10 cellular contexts compared by ENCODE assay signal in the genomic region with DNA sequence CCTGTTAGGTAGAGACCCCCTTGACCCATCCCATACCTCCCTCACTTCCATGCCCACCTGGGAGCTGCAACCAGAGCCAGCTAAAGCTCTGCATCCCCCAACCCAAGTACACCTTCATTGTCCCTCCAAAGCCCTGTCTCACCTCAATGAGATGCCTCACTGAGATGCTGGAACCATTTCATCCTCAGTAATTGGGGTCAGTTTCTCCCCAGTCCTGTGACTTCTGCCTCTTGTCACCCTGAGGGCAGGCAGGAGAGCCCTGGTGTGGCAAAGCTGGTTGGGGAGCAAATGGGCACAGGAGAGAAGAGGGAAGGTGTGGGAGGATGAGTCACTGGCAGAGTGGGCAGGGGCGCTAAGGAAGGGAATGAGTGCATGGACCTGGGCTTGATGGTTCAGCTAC. TPM values are rescaled to one million over a fixed set of nuclear protein-coding genes. Genes with fewer than 3 reads are reported as not detected.
DNase-seq lines count a peak whose midpoint lies in the region; ATAC-seq and TF ChIP-seq lines count a peak whose summit lies in the region.
"Had no signal": no experiment of that assay in that cellular context is flagged by ENCODE, and none has a peak within 500 bp of the region (broad histone marks: within the 10 kb centered on the region; RNA-seq: fewer than 3 reads in every experiment).

No MANE protein-coding gene starts in this region.

- no peak for DNase-seq in IMR-90
- DNase-seq in adipocyte (ENCODE audit: low read depth) = peak; percentile 17
- no peak for DNase-seq in osteoblast (ENCODE audit: insufficient read length, low spot score, missing footprints)
- no peak for DNase-seq in NCI-H1048 (lab: John Stamatoyannopoulos, UW)
- no peak for DNase-seq in GM10248 (ENCODE audit: extremely low spot score)
- DNase-seq in NCI-H2227 (lab: John Stamatoyannopoulos, UW; ENCODE audit: unreplicated experiment) = no peak
- DNase-seq: ovary had no signal

- dilution Hi-C loops in IMR-90 (cut with HindIII; ENCODE audit: low sequenced_read_pairs, unreplicated experiment) = no loop called here

- POLR2A ChIA-PET in IMR-90 (lab: Charles Lee; ENCODE audit: unreplicated experiment) = no interaction called here
- POLR2A ChIA-PET in GM10248 (lab: Yijun Ruan, JAX) = interaction anchor here (1.1 to 1.3 kb wide), 3 partner anchors 15 to 48 kb away, joined by 6 to 7 read pairs (median 6); partner anchors contain the start of gene SLC20A1

- H3K36me3 ChIP-seq in BLaER1 treated with 17β-estradiol and CSF1 and Interleukin-3, amounts not matched to agents 10 nM and 100 nM = no peaks in the 10 kb centered on the region
- H3K36me3 ChIP-seq in IMR-90 (ENCODE audit: control insufficient read depth, insufficient read depth, low read length) (no peaks in the 10 kb centered on the region), adipocyte (ENCODE audit: control insufficient read depth, insufficient read depth, low read length, severe bottlenecking) (no peaks in the 10 kb centered on the region), osteoblast (ENCODE audit: insufficient read depth, low read length) (no peaks in the 10 kb centered on the region)
- H3K36me3 ChIP-seq: ovary had no signal

- peak overlapping the region; percentile 85 for H4K91ac ChIP-seq in IMR-90 (ENCODE audit: insufficient read depth, low read depth, low read length)

- TF ChIP-seq POLR2A in IMR-90 (IDR thresholded peaks at IDR 0.05; ENCODE audit: low read depth, low read length) = no peak

- H3K27ac ChIP-seq in BLaER1 treated with 17β-estradiol and CSF1 and Interleukin-3, amounts not matched to agents 10 nM and 100 nM = peak overlapping the region; percentile 37 to 91 (median 71); a peak in 21 of 22 replicates
- H3K27ac ChIP-seq in IMR-90 (ENCODE audit: insufficient read depth, low read length) (peak overlapping the region; percentile 73), osteoblast (ENCODE audit: low read depth, low read length) (peak overlapping the region; percentile 95)
- H3K27ac ChIP-seq: ovary had no signal

- H2BK5ac ChIP-seq in IMR-90 (ENCODE audit: low read depth, low read length, poor library complexity, severe bottlenecking) = peak overlapping the region; percentile 85

- H3K18ac ChIP-seq in IMR-90 (ENCODE audit: low read depth, low read length) = peak overlapping the region; percentile 84

- peak overlapping the region in 1 of 10 experiments; percentile 26; a peak in 1 of 20 replicates for H3K4me3 ChIP-seq in BLaER1 treated with 17β-estradiol and CSF1 and Interleukin-3, amounts not matched to agents 10 nM and 100 nM
- H3K4me3 ChIP-seq in IMR-90 (ENCODE audit: insufficient read depth, low read depth, low read length) (no peak overlapping the region), adipocyte (ENCODE audit: low read length) (no peak overlapping the region), osteoblast (ENCODE audit: insufficient read depth, low read length) (no peak overlapping the region)
- H3K4me3 ChIP-seq: ovary had no signal

- no peak overlapping the region for H3K56ac ChIP-seq in IMR-90 (ENCODE audit: extremely low read depth, insufficient read depth, low read length)

- H3K79me2 ChIP-seq in osteoblast (ENCODE audit: insufficient read depth, low read length) = no peaks in the 10 kb centered on the region

- ATAC-seq in IMR-90 (ENCODE audit: low read depth) = no peak
- ATAC-seq in GM19328 (IDR thresholded peaks at IDR 0.05; ENCODE audit: unreplicated experiment) = no peak

- peak overlapping the region; percentile 87 for H3K14ac ChIP-seq in IMR-90 (replicated peaks; ENCODE audit: low read depth, low read length)

- WGBS in IMR-90 (ENCODE audit: extremely low coverage in 2 of 2, insufficient read length in 1 of 2), 2 experiments = no CpG with 5 or more reads among the region's 1 CpG

- H3K79me1 ChIP-seq in IMR-90 (ENCODE audit: low read depth in 1 of 2, low read length in 2 of 2) = 0 out of 4 replicates have a peak, but pooled peaks cover 0 to 5% of the 10 kb centered on the region in 2 experiments

- peak overlapping the region; percentile 19 to 92 (median 80); a peak in 21 of 22 replicates for H3K4me2 ChIP-seq in BLaER1 treated with 17β-estradiol and CSF1 and Interleukin-3, amounts not matched to agents 10 nM and 100 nM
- H3K4me2 ChIP-seq in IMR-90 (ENCODE audit: low read depth, low read length) = peak overlapping the region; percentile 15; the same call in 1 of the 2 replicates
- H3K4me2 ChIP-seq in osteoblast (ENCODE audit: insufficient read depth, low read length) = peak overlapping the region; percentile 55

- H2BK15ac ChIP-seq in IMR-90 (ENCODE audit: low read depth, low read length) = peak overlapping the region; percentile 82; the same call in 2 of the 3 replicates

- in situ Hi-C loops in IMR-90 (cut with MboI; ENCODE audit: low sequenced_read_pairs) = no loop called here

- BruUV-seq in IMR-90 (replicated peaks; lab: Mats Ljungman, UMichigan) = no TSS peak

- TF ChIP-seq CTCF in IMR-90 (conservative IDR thresholded peaks at IDR 0.05; ENCODE audit: low read depth, low read length) (no peak), osteoblast (IDR thresholded peaks at IDR 0.05; ENCODE audit: extremely low read depth, low read depth, low read length) (no peak), GM10248 (IDR thresholded peaks at IDR 0.05; ENCODE audit: control extremely low read depth, extremely low read depth, low read depth, missing control alignments) (no peak)

- peak overlapping the region; percentile 23 to 85; a peak in 3 of 4 replicates for H4K8ac ChIP-seq in IMR-90 (ENCODE audit: low read depth in 2 of 2, low read length in 2 of 2)

- H2AFZ ChIP-seq in IMR-90 (replicated peaks; ENCODE audit: low read length, poor library complexity) (peak overlapping the region; percentile 87), osteoblast (ENCODE audit: low read length) (peak overlapping the region; percentile 53)

- peak overlapping the region; percentile 90 for H2AK5ac ChIP-seq in IMR-90 (ENCODE audit: low read depth, low read length)

- H3K23ac ChIP-seq in IMR-90 (ENCODE audit: low read depth, low read length) = peak overlapping the region; percentile 75

- peak overlapping the region; percentile 90 for H2AK9ac ChIP-seq in IMR-90 (replicated peaks; ENCODE audit: low read depth, low read length, poor library complexity)

- H3K9ac ChIP-seq in BLaER1 treated with 17β-estradiol and CSF1 and Interleukin-3, amounts not matched to agents 10 nM and 100 nM = peak overlapping the region in 7 of 11 experiments; percentile 24 to 74 (median 33); a peak in 7 of 22 replicates
- H3K9ac ChIP-seq in IMR-90 (ENCODE audit: low read depth, low read length) = peak overlapping the region; percentile 3; the same call in 1 of the 2 replicates
- H3K9ac ChIP-seq in adipocyte (ENCODE audit: low read length) = no peak overlapping the region

- peak overlapping the region; percentile 95 for H2BK20ac ChIP-seq in IMR-90 (ENCODE audit: low read depth, low read length)

- H3K4ac ChIP-seq in IMR-90 (ENCODE audit: low read depth, low read length) = peak overlapping the region; percentile 93

- TF ChIP-seq RAD21 in IMR-90 (IDR thresholded peaks at IDR 0.05; ENCODE audit: low read length) = no peak

- H3K9me1 ChIP-seq in IMR-90 (ENCODE audit: insufficient read depth, low read length) = peaks cover 23% of the 10 kb centered on the region

- intact Hi-C loops in IMR-90 (cut with micrococcal nuclease) = no loop called here

- H3K4me1 ChIP-seq in BLaER1 treated with 17β-estradiol and CSF1 and Interleukin-3, amounts not matched to agents 10 nM and 100 nM = peaks cover 12 to 94% (median 51%) of the 10 kb centered on the region in 10 experiments; a peak in 18 of 20 replicates
- peaks cover 12% of the 10 kb centered on the region for H3K4me1 ChIP-seq in IMR-90 (ENCODE audit: control insufficient read depth, insufficient read depth, low read length)
- H3K4me1 ChIP-seq in adipocyte (ENCODE audit: control insufficient read depth, insufficient read depth, low read length) = peaks cover 25% of the 10 kb centered on the region
- peaks cover 32% of the 10 kb centered on the region for H3K4me1 ChIP-seq in osteoblast (ENCODE audit: insufficient read depth, low read length)

- peak overlapping the region; percentile 76 for H4K5ac ChIP-seq in IMR-90 (ENCODE audit: low read depth, low read length)

- peak overlapping the region; percentile 93 for H2BK120ac ChIP-seq in IMR-90 (ENCODE audit: low read depth, low read length)

- CTCF ChIA-PET in IMR-90 (lab: Yijun Ruan, JAX) (interaction anchor here (0.8 to 1.1 kb wide), 3 partner anchors 15 to 68 kb away, joined by 3 read pairs; no protein-coding TSS in a partner anchor), GM10248 (lab: Yijun Ruan, JAX) (interaction anchor here (0.7 to 5.2 kb wide), 16 partner anchors 9 to 92 kb away, joined by 3 to 43 read pairs (median 14); partner anchors contain the start of gene SLC20A1)

- no peaks in the 10 kb centered on the region for H3K27me3 ChIP-seq in BLaER1 treated with 17β-estradiol and CSF1 and Interleukin-3, amounts not matched to agents 10 nM and 100 nM
- no peaks in the 10 kb centered on the region for H3K27me3 ChIP-seq in IMR-90 (ENCODE audit: control insufficient read depth, insufficient read depth, low read length)
- H3K27me3 ChIP-seq in adipocyte (replicated peaks; ENCODE audit: control insufficient read depth, insufficient read depth, low read length) = no peaks in the 10 kb centered on the region
- no peaks in the 10 kb centered on the region for H3K27me3 ChIP-seq in osteoblast (ENCODE audit: insufficient read depth, low read length)
- H3K27me3 ChIP-seq: ovary had no signal

- peaks cover 0 to 14% (median 0%) of the 10 kb centered on the region in 11 experiments; a peak in 4 of 22 replicates for H3K9me3 ChIP-seq in BLaER1 treated with 17β-estradiol and CSF1 and Interleukin-3, amounts not matched to agents 10 nM and 100 nM (replicated peaks in 1 of 11)
- H3K9me3 ChIP-seq in IMR-90 (ENCODE audit: control insufficient read depth, insufficient read depth, low read length) (no peaks in the 10 kb centered on the region), adipocyte (ENCODE audit: control insufficient read depth, low read length) (no peaks in the 10 kb centered on the region), osteoblast (ENCODE audit: low read depth, low read length) (no peaks in the 10 kb centered on the region)
- H3K9me3 ChIP-seq: ovary had no signal

- H4K20me1 ChIP-seq in BLaER1 treated with 17β-estradiol and CSF1 and Interleukin-3, amounts not matched to agents 10 nM and 100 nM = no peaks in the 10 kb centered on the region
- no peaks in the 10 kb centered on the region for H4K20me1 ChIP-seq in IMR-90 (ENCODE audit: insufficient read depth, low read length)
- H4K20me1 ChIP-seq in osteoblast (ENCODE audit: insufficient read depth, low read length) = no peaks in the 10 kb centered on the region

RNA-seq across cellular contexts. Expression of gene NT5DC4, which starts 27.9 kb away (rescaled TPM):
- total RNA-seq in IMR-90 (2012; rRNA removed) (not detected in 2 replicates), osteoblast (not detected in 2 replicates)
- not detected in 2 replicates for polyA plus RNA-seq in IMR-90 (2012; rRNA removed)
- polyA plus RNA-seq in IMR-90 (2012; cell fraction: cytosol; rRNA removed) = not detected in 2 replicates
- not detected in 2 replicates for polyA plus RNA-seq in IMR-90 (2012; cell fraction: nucleus; rRNA removed; ENCODE audit: low replicate concordance)
- total RNA-seq: frontal cortex, ovary had no signal
- polyA plus RNA-seq: ovary had no signal

RNA-seq across cellular contexts. Expression of gene SLC20A1, which starts 47.2 kb away (rescaled TPM):
- total RNA-seq in IMR-90 (2012; rRNA removed) = 94.1 and 123 TPM in 2 replicates
- polyA plus RNA-seq in IMR-90 (2012; rRNA removed) = 72.3 and 93.6 TPM in 2 replicates
- polyA plus RNA-seq in IMR-90 (2012; cell fraction: cytosol; rRNA removed) = 20.4 and 27.2 TPM in 2 replicates
- 27.1 and 155 TPM in 2 replicates for polyA plus RNA-seq in IMR-90 (2012; cell fraction: nucleus; rRNA removed; ENCODE audit: low replicate concordance)
- total RNA-seq in osteoblast = 96.3 and 131 TPM in 2 replicates

Comparison
In these comparisons a context has a peak if more than half of its experiments do, and no peak if none do; other contexts are left out.
1. H3K4me2 ChIP-seq: peak in every context shown above with its lines; median percentile 80 in BLaER1 treated with 17β-estradiol and CSF1 and Interleukin-3, amounts not matched to agents 10 nM and 100 nM; 55 in osteoblast; 15 in IMR-90.